1 cellular context compared by ENCODE assay signal in the genomic region with DNA sequence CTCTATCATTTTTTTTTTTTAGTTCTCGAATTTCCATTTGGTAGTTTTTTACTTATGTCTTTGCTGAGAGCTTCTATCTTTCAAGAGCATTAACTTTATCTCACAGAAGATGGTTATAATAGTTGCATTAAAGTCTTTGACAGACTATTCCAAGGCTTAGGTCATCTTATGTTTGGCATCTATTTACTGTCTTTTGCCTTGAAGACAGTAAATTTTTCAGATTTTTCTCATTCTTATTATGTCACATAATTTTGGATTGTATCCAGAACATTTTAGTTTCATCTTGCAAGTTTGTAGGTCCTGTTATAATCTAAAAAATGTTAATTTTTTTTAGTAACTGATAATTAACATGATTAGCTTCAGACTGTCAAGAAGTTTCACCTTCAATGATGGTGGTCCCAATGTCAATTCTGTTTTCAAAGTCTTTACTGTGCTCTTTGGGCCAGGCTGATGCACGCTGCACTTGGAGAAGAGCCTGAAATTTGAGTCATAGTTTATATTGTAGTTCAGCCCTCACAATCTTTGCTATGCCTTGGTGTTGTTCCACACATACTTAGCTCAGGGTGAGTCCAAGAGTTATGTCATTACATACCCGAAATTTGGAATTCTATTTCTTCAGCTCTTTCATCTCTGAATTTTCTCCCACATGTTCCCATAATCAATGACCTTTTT.
TF ChIP-seq lines count a peak whose summit lies in the region.

No MANE protein-coding gene starts in this region.

TF ChIP-seq in GM23338, 12 proteins besides CTCF, POLR2A, EP300 and RAD21 (continued from another document):
- TF ChIP-seq, protein P1, sequence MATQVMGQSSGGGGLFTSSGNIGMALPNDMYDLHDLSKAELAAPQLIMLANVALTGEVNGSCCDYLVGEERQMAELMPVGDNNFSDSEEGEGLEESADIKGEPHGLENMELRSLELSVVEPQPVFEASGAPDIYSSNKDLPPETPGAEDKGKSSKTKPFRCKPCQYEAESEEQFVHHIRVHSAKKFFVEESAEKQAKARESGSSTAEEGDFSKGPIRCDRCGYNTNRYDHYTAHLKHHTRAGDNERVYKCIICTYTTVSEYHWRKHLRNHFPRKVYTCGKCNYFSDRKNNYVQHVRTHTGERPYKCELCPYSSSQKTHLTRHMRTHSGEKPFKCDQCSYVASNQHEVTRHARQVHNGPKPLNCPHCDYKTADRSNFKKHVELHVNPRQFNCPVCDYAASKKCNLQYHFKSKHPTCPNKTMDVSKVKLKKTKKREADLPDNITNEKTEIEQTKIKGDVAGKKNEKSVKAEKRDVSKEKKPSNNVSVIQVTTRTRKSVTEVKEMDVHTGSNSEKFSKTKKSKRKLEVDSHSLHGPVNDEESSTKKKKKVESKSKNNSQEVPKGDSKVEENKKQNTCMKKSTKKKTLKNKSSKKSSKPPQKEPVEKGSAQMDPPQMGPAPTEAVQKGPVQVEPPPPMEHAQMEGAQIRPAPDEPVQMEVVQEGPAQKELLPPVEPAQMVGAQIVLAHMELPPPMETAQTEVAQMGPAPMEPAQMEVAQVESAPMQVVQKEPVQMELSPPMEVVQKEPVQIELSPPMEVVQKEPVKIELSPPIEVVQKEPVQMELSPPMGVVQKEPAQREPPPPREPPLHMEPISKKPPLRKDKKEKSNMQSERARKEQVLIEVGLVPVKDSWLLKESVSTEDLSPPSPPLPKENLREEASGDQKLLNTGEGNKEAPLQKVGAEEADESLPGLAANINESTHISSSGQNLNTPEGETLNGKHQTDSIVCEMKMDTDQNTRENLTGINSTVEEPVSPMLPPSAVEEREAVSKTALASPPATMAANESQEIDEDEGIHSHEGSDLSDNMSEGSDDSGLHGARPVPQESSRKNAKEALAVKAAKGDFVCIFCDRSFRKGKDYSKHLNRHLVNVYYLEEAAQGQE (IDR thresholded peaks at IDR 0.05; ENCODE audit: unreplicated experiment) = no peak
- TF ChIP-seq JUNB (IDR thresholded peaks at IDR 0.05; ENCODE audit: unreplicated experiment) (no peak), STAT1 (IDR thresholded peaks at IDR 0.05; ENCODE audit: unreplicated experiment) (no peak)
